20 cellular contexts compared by ENCODE assay signal in genomic region chr6:165013701-165014100, GRCh38.
DNase-seq lines count a peak whose midpoint lies in the region; TF ChIP-seq lines count a peak whose summit lies in the region.
"Had no signal": no experiment of that assay in that cellular context is flagged by ENCODE, and none has a peak within 500 bp of the region (broad histone marks: within the 10 kb centered on the region; RNA-seq: fewer than 3 reads in every experiment).

No MANE protein-coding gene starts in this region.

- H3K4me1 Mint-ChIP-seq in Caco-2 (ENCODE audit: low read depth, unreplicated experiment) = peaks cover 28% of the 10 kb centered on the region

- peak overlapping the region; percentile 19 for H3K27ac Mint-ChIP-seq in Caco-2 (ENCODE audit: unreplicated experiment)
- H3K27ac Mint-ChIP-seq: CD8-positive, alpha-beta T cell had no signal

- intact Hi-C loops in Caco-2 (cut with micrococcal nuclease; ENCODE audit: unreplicated experiment) (no loop called here), prostate gland (cut with DNase I) (no loop called here)

- H3K9me3 ChIP-seq in Caco-2 (no peaks in the 10 kb centered on the region; the same call in 1 of the 2 replicates), SJSA1 (replicated peaks) (no peaks in the 10 kb centered on the region), prostate gland (no peaks in the 10 kb centered on the region)
- H3K9me3 ChIP-seq: Peyer's patch had no signal

- no peaks in the 10 kb centered on the region for H3K27me3 Mint-ChIP-seq in Caco-2 (ENCODE audit: insufficient read depth, unreplicated experiment)

- DNase-seq in Caco-2 (no peak), SJSA1 (ENCODE audit: low read depth in 1 of 2, low spot score in 2 of 2) (peak; percentile 56 to 85), kidney glomerular epithelial cell (lab: John Stamatoyannopoulos, UW) (peak; percentile 2), renal cortical epithelial cell (ENCODE audit: low read depth) (peak; percentile 31), prostate gland (ENCODE audit: low spot score) (no peak), NOMO-1 treated with DMSO at 0.1 percent for 48 hours (lab: John Stamatoyannopoulos, UW; ENCODE audit: unreplicated experiment) (no peak), NOMO-1 treated with dmso at 0.1 percent for 144 hours (lab: John Stamatoyannopoulos, UW; ENCODE audit: unreplicated experiment) (no peak)
- DNase-seq: 8988T; AML-193; C1 segment of cervical spinal cord; Calu3; CD8-positive, alpha-beta T cell; NCI-H1105; NCI-H146; NCI-H2029; NCI-H226; NCI-H510A treated with DMSO at 0.1 percent for 48 hours; NCI-H748 treated with DMSO at 0.1 percent for 48 hours; NK-92 treated with Interleukin-12 subunit alpha and Interleukin-12 subunit beta, amount 100 ng/mL, for 24 hours; Peyer's patch had no signal

- no peaks in the 10 kb centered on the region for H3K36me3 ChIP-seq in Caco-2 (ENCODE audit: control insufficient read depth, insufficient read depth, low read length)
- no peaks in the 10 kb centered on the region for H3K36me3 ChIP-seq in SJSA1
- H3K36me3 ChIP-seq in prostate gland = no peaks in the 10 kb centered on the region
- H3K36me3 ChIP-seq: Peyer's patch had no signal

- no peak for TF ChIP-seq POLR2A in prostate gland (IDR thresholded peaks at IDR 0.05)

- H3K4me3 ChIP-seq in Caco-2 (ENCODE audit: low read depth, low read length) (no peak overlapping the region), SJSA1 (no peak overlapping the region), prostate gland (no peak overlapping the region)
- H3K4me3 ChIP-seq: Peyer's patch had no signal

- H3K27ac ChIP-seq in SJSA1 (peak overlapping the region; percentile 99), prostate gland (no peak overlapping the region)
- H3K27ac ChIP-seq: Peyer's patch had no signal

- CTCF ChIA-PET in Caco-2 (lab: Charles Lee) = no interaction called here

- H3K9me3 Mint-ChIP-seq in Caco-2 (ENCODE audit: unreplicated experiment) = peaks cover 40% of the 10 kb centered on the region

- H3K4me3 Mint-ChIP-seq in Caco-2 (ENCODE audit: unreplicated experiment) = no peak overlapping the region
- H3K4me3 Mint-ChIP-seq: CD8-positive, alpha-beta T cell had no signal

- peaks cover 27% of the 10 kb centered on the region for H3K4me1 ChIP-seq in Caco-2
- H3K4me1 ChIP-seq in SJSA1 (replicated peaks) = peaks cover 71% of the 10 kb centered on the region
- H3K4me1 ChIP-seq in prostate gland (replicated peaks) = no peaks in the 10 kb centered on the region
- H3K4me1 ChIP-seq: Peyer's patch had no signal

- H3K36me3 Mint-ChIP-seq in Caco-2 (ENCODE audit: insufficient read depth, unreplicated experiment) = no peaks in the 10 kb centered on the region
- H3K36me3 Mint-ChIP-seq: CD8-positive, alpha-beta T cell had no signal

- WGBS in prostate gland = 77% methylated on average over 3 of the region's 3 CpGs

- TF ChIP-seq CTCF in Caco-2 (IDR thresholded peaks at IDR 0.05; ENCODE audit: insufficient read depth in 1 of 2, low read depth in 1 of 2, low read length in 1 of 2, severe bottlenecking in 1 of 2, unreplicated experiment in 1 of 2) (no peak), prostate gland (IDR thresholded peaks at IDR 0.05) (no peak)

- H3K27me3 ChIP-seq in Caco-2 (replicated peaks; ENCODE audit: control insufficient read depth, insufficient read depth, low read length) (no peaks in the 10 kb centered on the region), SJSA1 (replicated peaks) (no peaks in the 10 kb centered on the region), prostate gland (replicated peaks; ENCODE audit: insufficient read depth) (no peaks in the 10 kb centered on the region)
- H3K27me3 ChIP-seq: Peyer's patch had no signal

- no TSS peak for BruUV-seq in Caco-2 (replicated peaks; lab: Mats Ljungman, UMichigan)

- POLR2A ChIA-PET in Caco-2 (lab: Charles Lee) = no interaction called here

Comparison
In these comparisons a context has a peak if more than half of its experiments do, and no peak if none do; other contexts are left out.
1. DNase-seq: peak in SJSA1 (2 of 2), kidney glomerular epithelial cell (single experiment) and renal cortical epithelial cell (single experiment); none in Caco-2 (0 of 2), prostate gland (single experiment), NOMO-1 treated with DMSO at 0.1 percent for 48 hours (single experiment) and NOMO-1 treated with dmso at 0.1 percent for 144 hours (single experiment).